8 cellular contexts compared by ENCODE assay signal in genomic region chr18:63155169-63155852, GRCh38.
DNase-seq lines count a peak whose midpoint lies in the region; ATAC-seq and TF ChIP-seq lines count a peak whose summit lies in the region.

No MANE protein-coding gene starts in this region.

- peaks cover 52% of the 10 kb centered on the region for H3K36me3 Mint-ChIP-seq in activated B cell treated with CpG ODN at 0.5 μM for 24 hours (ENCODE audit: low read depth)

- H3K4me1 ChIP-seq in lower lobe of right lung = peaks cover 12% of the 10 kb centered on the region

- H3K9me3 ChIP-seq in lower lobe of right lung = no peaks in the 10 kb centered on the region

- peak; percentile 87 for DNase-seq in NCI-H187 treated with DMSO at 0.1 percent for 48 hours (lab: John Stamatoyannopoulos, UW)
- peak; percentile 73 for DNase-seq in activated B cell treated with CpG ODN at 0.5 μM for 24 hours
- DNase-seq in caudate nucleus (lab: John Stamatoyannopoulos, UW) = peak in 33 of 61 donors; percentile 11 to 62 (median 37)
- DNase-seq in lower lobe of right lung = peak; percentile 72
- peak; percentile 66 to 81 for DNase-seq in stimulated activated CD8-positive, alpha-beta memory T cell treated with anti-CD3 and anti-CD28 coated beads, Interleukin-15, amount 100 ng/mL, for 4 hours (ENCODE audit: low read depth in 2 of 2)
- no peak for DNase-seq in AML-193 (lab: John Stamatoyannopoulos, UW)

- H3K27ac Mint-ChIP-seq in activated B cell treated with CpG ODN at 0.5 μM for 24 hours = peak overlapping the region; percentile 99

- H3K27me3 Mint-ChIP-seq in activated B cell treated with CpG ODN at 0.5 μM for 24 hours = no peaks in the 10 kb centered on the region

- H3K9me3 Mint-ChIP-seq in activated B cell treated with CpG ODN at 0.5 μM for 24 hours = no peaks in the 10 kb centered on the region

- peak overlapping the region; percentile 38 for H3K4me3 ChIP-seq in lower lobe of right lung

- H3K27me3 ChIP-seq in lower lobe of right lung (ENCODE audit: low read depth) = no peaks in the 10 kb centered on the region

- intact Hi-C loops in activated B cell treated with CpG ODN at 0.5 μM for 24 hours (cut with micrococcal nuclease) = loop anchor here (1.0 to 5.0 kb wide), 7 partner anchors 17 to 633 kb away; partner anchors contain the start of gene ZCCHC2
- intact Hi-C loops in lower lobe of right lung (cut with DNase I) = no loop called here

- CTCF ChIA-PET in activated B cell treated with CpG ODN at 0.5 μM for 24 hours (lab: Charles Lee) = interaction anchor here (0.8 to 6.7 kb wide), 11 partner anchors 11 to 171 kb away, joined by 3 to 48 read pairs (median 7); partner anchors contain the start of gene BCL2

- no peaks in the 10 kb centered on the region for H3K36me3 ChIP-seq in lower lobe of right lung

- POLR2A ChIA-PET in activated B cell treated with CpG ODN at 0.5 μM for 24 hours (lab: Charles Lee) = interaction anchor here (0.6 to 11.7 kb wide), 7 partner anchors 12 to 165 kb away, joined by 3 to 180 read pairs (median 6); partner anchors contain the start of gene BCL2

- ATAC-seq in GM18517 (IDR thresholded peaks at IDR 0.05; ENCODE audit: unreplicated experiment) = peak; percentile 38
- peak; percentile 40 for ATAC-seq in HG02943 (IDR thresholded peaks at IDR 0.05; ENCODE audit: low read depth, unreplicated experiment)
- ATAC-seq in activated B cell treated with CpG ODN at 0.5 μM for 24 hours (ENCODE audit: low read depth) = peak; percentile 63
- peak; percentile 86 to 89 for ATAC-seq in lower lobe of right lung

- TF ChIP-seq CTCF in activated B cell treated with CpG ODN at 0.5 μM for 24 hours (IDR thresholded peaks at IDR 0.05) (peak; percentile 76), lower lobe of right lung (IDR thresholded peaks at IDR 0.05) (peak; percentile 77)

- H3K4me1 Mint-ChIP-seq in activated B cell treated with CpG ODN at 0.5 μM for 24 hours = peaks cover 99% of the 10 kb centered on the region

- H3K4me3 Mint-ChIP-seq in activated B cell treated with CpG ODN at 0.5 μM for 24 hours = peak overlapping the region; percentile 84

- H3K27ac ChIP-seq in caudate nucleus (ENCODE audit: low read depth, low read length) (peak overlapping the region; percentile 37), lower lobe of right lung (peak overlapping the region; percentile 6)

Comparison
In these comparisons a context has a peak if more than half of its experiments do, and no peak if none do; other contexts are left out.
1. DNase-seq: peak in NCI-H187 treated with DMSO at 0.1 percent for 48 hours (single experiment), activated B cell treated with CpG ODN at 0.5 μM for 24 hours (single experiment), caudate nucleus (33 of 61), lower lobe of right lung (single experiment) and stimulated activated CD8-positive, alpha-beta memory T cell treated with anti-CD3 and anti-CD28 coated beads, Interleukin-15, amount 100 ng/mL, for 4 hours (2 of 2); none in AML-193 (0 of 2).
2. Peak in every context shown above with its lines, with median percentiles within 50 percentile points of each other: ATAC-seq.